1 cellular context compared by ENCODE assay signal in genomic region chr16:29848420-29849297, GRCh38.
A peak's percentile ranks its signal among the peaks of the same experiment; 100 is the strongest.
TF ChIP-seq lines count a peak whose summit lies in the region.

No MANE protein-coding gene starts in this region.

TF ChIP-seq in GM12878, 131 proteins besides CTCF, POLR2A, EP300 and RAD21:
- TF ChIP-seq IKZF1 (conservative IDR thresholded peaks at IDR 0.05) = 0 out of 2 replicates have a peak, but pooled peaks have one; percentile 47
- peak; percentile 64; the same call in 1 of the 2 replicates for TF ChIP-seq SMARCA5 (IDR thresholded peaks at IDR 0.05)
- 0 out of 2 replicates have a peak, but pooled peaks have one; percentile 44 for TF ChIP-seq LARP7 (IDR thresholded peaks at IDR 0.05)
- peak; percentile 33; the same call in 1 of the 2 replicates for TF ChIP-seq RUNX3 (IDR thresholded peaks at IDR 0.05; ENCODE audit: low read length)
- TF ChIP-seq BHLHE40 (IDR thresholded peaks at IDR 0.05; ENCODE audit: borderline replicate concordance in 1 of 2, low read depth in 2 of 2, low read length in 1 of 2) = peak; percentile 23 to 41; a peak in 1 of 4 replicates
- TF ChIP-seq EZH2 (IDR thresholded peaks at IDR 0.05; ENCODE audit: borderline replicate concordance, control insufficient read depth, low read depth, low read length) = no peak
- TF ChIP-seq KLF5 (IDR thresholded peaks at IDR 0.05; ENCODE audit: partially characterized antibody) = no peak
- no peak for TF ChIP-seq MYB (IDR thresholded peaks at IDR 0.05; ENCODE audit: borderline replicate concordance, low read depth, low read length)
- TF ChIP-seq PBX3 (IDR thresholded peaks at IDR 0.05; ENCODE audit: insufficient replicate concordance, low read depth, low read length) = no peak
- no peak for TF ChIP-seq HDAC2 (IDR thresholded peaks at IDR 0.05)
- TF ChIP-seq NFXL1 (IDR thresholded peaks at IDR 0.05; ENCODE audit: borderline replicate concordance) = no peak
- TF ChIP-seq YY1 (IDR thresholded peaks at IDR 0.05; ENCODE audit: low read depth, low read length) = peak; percentile 77
- TF ChIP-seq CHD2 (IDR thresholded peaks at IDR 0.05; ENCODE audit: borderline replicate concordance, low read depth, low read length) = no peak
- TF ChIP-seq POLR2AphosphoS5 (IDR thresholded peaks at IDR 0.05; ENCODE audit: low read length) = peak; percentile 31; the same call in 1 of the 2 replicates
- TF ChIP-seq IRF4 (IDR thresholded peaks at IDR 0.05; ENCODE audit: low read depth, low read length) = 0 out of 2 replicates have a peak, but pooled peaks have one; percentile 44
- no peak for TF ChIP-seq RAD51 (IDR thresholded peaks at IDR 0.05)
- 0 out of 2 replicates have a peak, but pooled peaks have one; percentile 38 for TF ChIP-seq DPF2 (IDR thresholded peaks at IDR 0.05)
- TF ChIP-seq SMC3 (IDR thresholded peaks at IDR 0.05; ENCODE audit: borderline replicate concordance, low read length) = peak; percentile 86
- TF ChIP-seq TCF12 (IDR thresholded peaks at IDR 0.05; ENCODE audit: low read depth, low read length) = peak; percentile 57; the same call in 1 of the 2 replicates
- peak; percentile 32 for TF ChIP-seq SP1 (IDR thresholded peaks at IDR 0.05; ENCODE audit: low read depth, low read length)
